ENCODE assay signal across 11 cellular contexts in genomic region chr17:80068301-80069160, GRCh38. TPM values are rescaled to one million over a fixed set of nuclear protein-coding genes. Genes with fewer than 3 reads are reported as not detected.
DNase-seq lines count a peak whose midpoint lies in the region; ATAC-seq and TF ChIP-seq lines count a peak whose summit lies in the region.
"Had no signal": no experiment of that assay in that cellular context is flagged by ENCODE, and none has a peak within 500 bp of the region (broad histone marks: within the 10 kb centered on the region; RNA-seq: fewer than 3 reads in every experiment).

No MANE protein-coding gene starts in this region.

- no peak overlapping the region for H3K4me2 ChIP-seq in SK-N-SH

- H3K4me3 ChIP-seq in SK-N-SH (ENCODE audit: low read depth in 2 of 2, low read length in 1 of 2) (no peak overlapping the region), muscle layer of duodenum (ENCODE audit: low read depth in 1 of 2, low read length in 2 of 2) (no peak overlapping the region), uterus (no peak overlapping the region)

- no peak for TF ChIP-seq RAD21 in SK-N-SH (IDR thresholded peaks at IDR 0.05; ENCODE audit: low read length)

- POLR2A ChIA-PET in SK-N-SH (lab: Yijun Ruan, JAX), result no interaction called here

- no peak for TF ChIP-seq EP300 in SK-N-SH (IDR thresholded peaks at IDR 0.05; ENCODE audit: borderline replicate concordance in 1 of 2, low read depth in 1 of 2, low read length in 1 of 2)

- TF ChIP-seq POLR2A in uterus (IDR thresholded peaks at IDR 0.05), result no peak

- intact Hi-C loops in uterus (cut with DNase I; ENCODE audit: low total_unique reads), result loop anchor here (10.0 kb wide), 1 partner anchor 64 kb away; no protein-coding TSS in a partner anchor

- H3K9me3 ChIP-seq in SK-N-SH, result no peaks in the 10 kb centered on the region
- H3K9me3 ChIP-seq in muscle layer of duodenum (ENCODE audit: control insufficient read depth in 1 of 2, low read length in 2 of 2), result no peaks in the 10 kb centered on the region
- no peaks in the 10 kb centered on the region for H3K9me3 ChIP-seq in uterus

- H3K27ac ChIP-seq in SK-N-SH (ENCODE audit: low read depth in 2 of 2, low read length in 1 of 2) (no peak overlapping the region), muscle layer of duodenum (ENCODE audit: low read length) (peak overlapping the region; percentile 39), uterus (peak overlapping the region; percentile 88 to 90)

- H3K9ac ChIP-seq in SK-N-SH, result no peak overlapping the region

- H3K4me1 ChIP-seq in SK-N-SH (ENCODE audit: control insufficient read depth in 1 of 2, insufficient read depth in 2 of 2, low read depth in 1 of 2, low read length in 1 of 2), result peaks cover 0 to 3% of the 10 kb centered on the region in 2 experiments; a peak in 1 of 4 replicates
- H3K4me1 ChIP-seq in muscle layer of duodenum (ENCODE audit: control insufficient read depth in 1 of 2, insufficient read depth in 2 of 2, low read length in 2 of 2), result peaks cover 13 to 17% of the 10 kb centered on the region in 2 donors
- peaks cover 4% of the 10 kb centered on the region in 2 donors for H3K4me1 ChIP-seq in uterus

- no peaks in the 10 kb centered on the region for H4K20me1 ChIP-seq in SK-N-SH (ENCODE audit: insufficient read depth)

- ATAC-seq in SK-N-SH treated with all-trans-retinoic acid at 6 μM for 48 hours, result no peak
- ATAC-seq: activated CD4-positive, alpha-beta T cell treated with anti-CD3 and anti-CD28 coated beads for 36 hours had no signal

- CTCF ChIA-PET in SK-N-SH (lab: Yijun Ruan, JAX), result interaction anchor here (0.8 to 2.3 kb wide), 5 partner anchors 14 to 507 kb away, joined by 3 to 17 read pairs (median 3); partner anchors contain the start of gene GAA

- H3K9me2 ChIP-seq in SK-N-SH, result no peaks in the 10 kb centered on the region

- 78% methylated on average over 21 of the region's 21 CpGs for WGBS in SK-N-SH (ENCODE audit: low lambda C conversion rate)

- no peaks in the 10 kb centered on the region for H3F3A ChIP-seq in SK-N-SH (replicated peaks; ENCODE audit: insufficient read depth)

- no peaks in the 10 kb centered on the region for H3K79me2 ChIP-seq in SK-N-SH (ENCODE audit: insufficient read depth)

- H3K27me3 ChIP-seq in SK-N-SH (ENCODE audit: insufficient read depth) (no peaks in the 10 kb centered on the region), muscle layer of duodenum (ENCODE audit: low read depth, low read length) (no peaks in the 10 kb centered on the region), uterus (no peaks in the 10 kb centered on the region)

- H3K36me3 ChIP-seq in SK-N-SH (replicated peaks in 1 of 2; ENCODE audit: control insufficient read depth in 1 of 2, insufficient read depth in 2 of 2, low read length in 1 of 2) (peaks cover 0 to 4% of the 10 kb centered on the region in 2 experiments), muscle layer of duodenum (ENCODE audit: control insufficient read depth in 1 of 2, insufficient read depth in 2 of 2, low read length in 2 of 2) (peaks cover 0 to 8% of the 10 kb centered on the region in 2 donors), uterus (no peaks in the 10 kb centered on the region)

- TF ChIP-seq CTCF in SK-N-SH (IDR thresholded peaks at IDR 0.05) (no peak), uterus (IDR thresholded peaks at IDR 0.05) (no peak)

- DNase-seq in SK-N-SH (peak; percentile 68), fibroblast of gingiva (ENCODE audit: low read depth) (peak; percentile 47), uterus (peak; percentile 79 to 82), NCI-H2107 treated with DMSO at 0.1 percent for 48 hours (lab: John Stamatoyannopoulos, UW; ENCODE audit: unreplicated experiment) (no peak)
- DNase-seq in activated effector memory CD4-positive, alpha-beta T cell treated with anti-CD3 and anti-CD28 coated beads, Interleukin-2, amount 50 U/mL, for 16 hours, result no peak
- DNase-seq in stimulated activated CD4-positive, alpha-beta T cell treated with anti-CD3 and anti-CD28 coated beads, Interleukin-2, amount 100 ng/mL, for 24 hours, result no peak
- DNase-seq: 8988T; activated CD4-positive, alpha-beta T cell treated with anti-CD3 and anti-CD28 coated beads for 36 hours; NCI-H748 treated with DMSO at 0.1 percent for 48 hours had no signal

- H2AFZ ChIP-seq in SK-N-SH (ENCODE audit: low read depth), result no peak overlapping the region

TF ChIP-seq in SK-N-SH, 30 proteins besides CTCF, POLR2A, EP300 and RAD21 (continues in another document):
- TF ChIP-seq MAX (IDR thresholded peaks at IDR 0.05; ENCODE audit: low read depth), result no peak
- no peak for TF ChIP-seq MEF2A (IDR thresholded peaks at IDR 0.05; ENCODE audit: borderline replicate concordance, low read depth)
- TF ChIP-seq SIN3A (IDR thresholded peaks at IDR 0.05; ENCODE audit: borderline replicate concordance, low read depth, low read length), result no peak
- TF ChIP-seq YY1 (IDR thresholded peaks at IDR 0.05; ENCODE audit: low read depth), result no peak
- TF ChIP-seq JUND (IDR thresholded peaks at IDR 0.05), result no peak
- TF ChIP-seq TEAD4 (IDR thresholded peaks at IDR 0.05; ENCODE audit: borderline replicate concordance, insufficient read depth), result no peak
- TF ChIP-seq CHD2 (IDR thresholded peaks at IDR 0.05; ENCODE audit: low read length, partially characterized antibody), result no peak
- no peak for TF ChIP-seq RCOR1 (IDR thresholded peaks at IDR 0.05; ENCODE audit: low read length)
- no peak for TF ChIP-seq FOSL2 (IDR thresholded peaks at IDR 0.05; ENCODE audit: borderline replicate concordance, low read depth)
- no peak for TF ChIP-seq USF1 (IDR thresholded peaks at IDR 0.05; ENCODE audit: borderline replicate concordance, low read depth)

TF ChIP-seq in SK-N-SH treated with all-trans-retinoic acid at 6 μM for 48 hours, 23 proteins besides CTCF, POLR2A, EP300 and RAD21 (continues in another document):
- no peak for TF ChIP-seq CSDC2 (CRISPR knock-in tag; IDR thresholded peaks at IDR 0.05)
- no peak for TF ChIP-seq POU6F1 (CRISPR knock-in tag; IDR thresholded peaks at IDR 0.05; ENCODE audit: borderline replicate concordance, low read depth)
- no peak for TF ChIP-seq GLIS3 (CRISPR knock-in tag; IDR thresholded peaks at IDR 0.05)
- TF ChIP-seq TCF4 (CRISPR knock-in tag; IDR thresholded peaks at IDR 0.05; ENCODE audit: borderline replicate concordance), result no peak
- TF ChIP-seq ZFP3 (CRISPR knock-in tag; IDR thresholded peaks at IDR 0.05), result no peak
- TF ChIP-seq ARNTL (CRISPR knock-in tag; IDR thresholded peaks at IDR 0.05; ENCODE audit: borderline replicate concordance, low read depth), result no peak
- TF ChIP-seq TSHZ2 (CRISPR knock-in tag; IDR thresholded peaks at IDR 0.05), result no peak
- TF ChIP-seq ZFP30 (CRISPR knock-in tag; IDR thresholded peaks at IDR 0.05), result no peak

RNA-seq across cellular contexts. Expression of gene CCDC40, which starts 32.1 kb away (rescaled TPM):
- 17.3 and 21.6 TPM in 2 replicates for polyA plus RNA-seq in SK-N-SH (2012; rRNA removed)
- 8.0 and 8.3 TPM in 2 replicates for polyA plus RNA-seq in SK-N-SH (2012; cell fraction: cytosol; rRNA removed)
- polyA plus RNA-seq in SK-N-SH (2012; cell fraction: nucleus; rRNA removed), result 87.6 and 92.0 TPM in 2 replicates
- total RNA-seq in uterus, result 10 to 100 TPM in 1 of 4 donors, 1 to 10 TPM in 2, under 1 TPM in 1; 0.88 to 16.6 (median 4.8) TPM

RNA-seq across cellular contexts. Expression of gene GAA, which starts 32.9 kb away (rescaled TPM):
- 19.5 and 27.3 TPM in 2 replicates for polyA plus RNA-seq in SK-N-SH (2012; rRNA removed)
- polyA plus RNA-seq in SK-N-SH (2012; cell fraction: cytosol; rRNA removed), result 14.3 and 26.4 TPM in 2 replicates
- polyA plus RNA-seq in SK-N-SH (2012; cell fraction: nucleus; rRNA removed), result 132 and 175 TPM in 2 replicates
- total RNA-seq in uterus, result 10 to 100 TPM; 23.1 to 48.3 (median 35.6) TPM

RNA-seq across cellular contexts. Expression of gene TBC1D16, which starts 32.9 kb away (rescaled TPM):
- 14.5 and 15.3 TPM in 2 replicates for polyA plus RNA-seq in SK-N-SH (2012; rRNA removed)
- 7.9 and 13.0 TPM in 2 replicates for polyA plus RNA-seq in SK-N-SH (2012; cell fraction: cytosol; rRNA removed)
- 22.6 and 24.9 TPM in 2 replicates for polyA plus RNA-seq in SK-N-SH (2012; cell fraction: nucleus; rRNA removed)
- total RNA-seq in uterus, result 10 to 100 TPM in 2 of 4 donors, 1 to 10 TPM in 2; 3.8 to 58.2 (median 18.3) TPM

Comparison
In these comparisons a context has a peak if more than half of its experiments do, and no peak if none do; other contexts are left out.
1. DNase-seq: peak in SK-N-SH (single experiment), fibroblast of gingiva (single experiment) and uterus (2 of 2); none in activated effector memory CD4-positive, alpha-beta T cell treated with anti-CD3 and anti-CD28 coated beads, Interleukin-2, amount 50 U/mL, for 16 hours (single experiment), stimulated activated CD4-positive, alpha-beta T cell treated with anti-CD3 and anti-CD28 coated beads, Interleukin-2, amount 100 ng/mL, for 24 hours (0 of 2) and NCI-H2107 treated with DMSO at 0.1 percent for 48 hours (single experiment).
2. H3K27ac ChIP-seq: peak in muscle layer of duodenum (single experiment) and uterus (2 of 2); none in SK-N-SH (0 of 2).